Comparison of ENCODE assay signal across 9 cellular contexts in the genomic region with DNA sequence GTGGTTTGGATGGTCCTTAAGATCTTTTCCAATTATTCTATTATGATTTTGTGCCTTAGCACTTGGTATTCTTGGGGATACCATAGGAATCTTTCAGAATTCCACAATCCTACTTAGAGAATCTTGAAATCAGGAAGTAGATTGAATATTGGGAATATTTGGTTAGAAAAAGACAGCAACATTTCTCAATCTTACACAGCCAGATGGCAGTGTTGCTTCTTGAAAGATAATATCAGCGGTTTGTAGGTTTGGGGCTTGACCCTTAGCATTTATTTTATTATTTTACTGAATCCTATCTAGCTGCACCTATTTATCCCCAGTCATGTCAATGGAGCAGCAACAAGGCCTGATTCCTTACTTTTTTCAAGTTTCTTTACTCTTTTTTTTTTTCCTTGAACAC. TPM values are rescaled to one million over a fixed set of nuclear protein-coding genes. Genes with fewer than 3 reads are reported as not detected.
DNase-seq lines count a peak whose midpoint lies in the region; ATAC-seq and TF ChIP-seq lines count a peak whose summit lies in the region.
"Had no signal": no experiment of that assay in that cellular context is flagged by ENCODE, and none has a peak within 500 bp of the region (broad histone marks: within the 10 kb centered on the region; RNA-seq: fewer than 3 reads in every experiment).

No MANE protein-coding gene starts in this region.

- no peaks in the 10 kb centered on the region for H3K79me2 ChIP-seq in DND-41 (ENCODE audit: insufficient read depth, low read length)

- DNase-seq in DND-41 (no peak), LNCaP clone FGC (ENCODE audit: low read depth) (no peak), cerebellar cortex (ENCODE audit: low spot score) (peak; percentile 0), myocyte (ENCODE audit: low read depth) (peak; percentile 36), NCI-H69 (lab: John Stamatoyannopoulos, UW) (no peak)
- DNase-seq: activated T-cell treated with anti-CD3 and anti-CD28 coated beads for 4 hours had no signal

- H2AFZ ChIP-seq in DND-41 (ENCODE audit: low read depth, low read length) = no peak overlapping the region

- H3K9me3 ChIP-seq in DND-41 (ENCODE audit: insufficient read depth, low read length, severe bottlenecking) = no peaks in the 10 kb centered on the region

- no peak overlapping the region for H3K27ac ChIP-seq in DND-41 (ENCODE audit: low read length)

- no peak overlapping the region for H3K9ac ChIP-seq in DND-41 (ENCODE audit: low read depth, low read length)

- TF ChIP-seq CTCF in DND-41 (IDR thresholded peaks at IDR 0.05; ENCODE audit: borderline replicate concordance, extremely low read depth, low read length, poor library complexity, severe bottlenecking) = peak; percentile 14
- peak; percentile 40 for TF ChIP-seq CTCF in LNCaP clone FGC (IDR thresholded peaks at IDR 0.05; ENCODE audit: control insufficient read depth, extremely low read depth, insufficient read depth)

- no peaks in the 10 kb centered on the region for H4K20me1 ChIP-seq in DND-41 (ENCODE audit: insufficient read depth, low read length)

- no peaks in the 10 kb centered on the region for H3K27me3 ChIP-seq in DND-41 (ENCODE audit: insufficient read depth, low read length, poor library complexity)

- H3K4me2 ChIP-seq in DND-41 (ENCODE audit: insufficient read depth, low read length) = no peak overlapping the region

- ATAC-seq in DND-41 (ENCODE audit: insufficient read depth, low read depth) (no peak), GM21723 (IDR thresholded peaks at IDR 0.05; ENCODE audit: unreplicated experiment) (no peak), esophagus mucosa (no peak), GM18861 (IDR thresholded peaks at IDR 0.05; ENCODE audit: unreplicated experiment) (no peak)

- H3K4me1 ChIP-seq in DND-41 (ENCODE audit: insufficient read depth, low read length) = peaks cover 9% of the 10 kb centered on the region

- H3K4me3 ChIP-seq in DND-41 (ENCODE audit: low read depth in 1 of 2, low read length in 2 of 2) (no peak overlapping the region), LNCaP clone FGC (ENCODE audit: low read depth, low read length) (no peak overlapping the region)

- H3K36me3 ChIP-seq in DND-41 (ENCODE audit: insufficient read depth, low read length) = no peaks in the 10 kb centered on the region

RNA-seq across cellular contexts. Expression of gene MAGEB1, which starts 28.6 kb away (rescaled TPM):
- total RNA-seq in myocyte (not detected in 2 replicates), esophagus mucosa (not detected)
- polyA plus RNA-seq in myocyte (2012) = not detected

RNA-seq across cellular contexts. Expression of gene NR0B1, which starts 33.7 kb away (rescaled TPM):
- total RNA-seq in myocyte (0.42 TPM in 1 of 2 replicates, not detected in the other), esophagus mucosa (not detected)
- not detected for polyA plus RNA-seq in myocyte (2012)

RNA-seq across cellular contexts. Expression of gene MAGEB4, which starts 33.7 kb away (rescaled TPM):
- total RNA-seq in myocyte (not detected in 2 replicates), esophagus mucosa (not detected)
- not detected for polyA plus RNA-seq in myocyte (2012)

RNA-seq across cellular contexts. Expression of gene MAGEB3, which starts 45.0 kb away (rescaled TPM):
- total RNA-seq in myocyte = not detected in 2 replicates
- not detected for polyA plus RNA-seq in myocyte (2012)
- total RNA-seq in esophagus mucosa = not detected

Comparison
In these comparisons a context has a peak if more than half of its experiments do, and no peak if none do; other contexts are left out.
1. DNase-seq: peak in cerebellar cortex (single experiment) and myocyte (single experiment); none in DND-41 (single experiment), LNCaP clone FGC (single experiment) and NCI-H69 (single experiment).